In the genomic region with DNA sequence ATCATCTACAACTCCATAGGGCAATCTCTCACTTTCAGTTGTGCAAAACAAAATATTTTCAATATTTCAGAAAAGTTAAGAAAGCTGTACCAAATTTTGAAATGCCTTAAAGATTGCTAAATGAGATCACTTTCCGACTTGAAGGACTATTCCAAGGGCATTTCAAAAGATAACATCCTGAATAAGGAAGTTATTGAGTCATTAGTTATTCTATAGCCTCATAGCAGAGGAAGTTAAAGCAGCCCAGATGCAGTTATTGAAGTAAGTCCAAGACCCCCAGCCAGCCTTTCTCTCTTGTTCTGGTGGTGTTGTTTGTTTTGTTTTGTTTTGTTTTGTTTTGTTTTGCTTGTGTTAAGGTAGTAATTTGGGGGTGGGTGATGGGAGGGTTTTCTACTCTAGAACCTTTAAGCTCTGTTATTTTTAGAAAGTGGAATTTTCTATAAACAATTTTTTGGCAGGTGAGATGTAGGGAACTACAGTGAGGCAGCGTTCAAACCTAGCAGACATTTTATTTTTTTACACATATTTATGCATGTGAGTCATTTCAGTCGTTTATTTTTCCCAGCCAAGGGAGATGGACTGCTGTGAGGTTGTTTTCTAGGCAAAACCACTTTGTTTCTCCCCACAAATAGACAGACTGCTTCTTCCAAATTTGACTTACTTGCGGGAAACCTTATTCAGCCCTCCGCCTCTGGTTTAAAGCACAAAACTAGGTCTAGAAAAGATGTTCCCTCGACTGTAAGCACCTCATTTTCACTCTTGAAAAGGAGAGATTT, we compare ENCODE assay signal across 2 cellular contexts.
A peak's percentile ranks its signal among the peaks of the same experiment; 100 is the strongest.
TF ChIP-seq lines count a peak whose summit lies in the region.

No MANE protein-coding gene starts in this region.

TF ChIP-seq in GM23338, 12 proteins besides CTCF, POLR2A, EP300 and RAD21 (continued from another document):
- no peak for TF ChIP-seq ZNF462 (CRISPR knock-in tag; IDR thresholded peaks at IDR 0.05)
- no peak for TF ChIP-seq EZH2phosphoT487 (IDR thresholded peaks at IDR 0.05; ENCODE audit: unreplicated experiment)
- no peak for TF ChIP-seq CREB1 (CRISPR knock-in tag; IDR thresholded peaks at IDR 0.05; ENCODE audit: low read depth)
- no peak for TF ChIP-seq JUNB (IDR thresholded peaks at IDR 0.05; ENCODE audit: unreplicated experiment)
- TF ChIP-seq, protein P1, sequence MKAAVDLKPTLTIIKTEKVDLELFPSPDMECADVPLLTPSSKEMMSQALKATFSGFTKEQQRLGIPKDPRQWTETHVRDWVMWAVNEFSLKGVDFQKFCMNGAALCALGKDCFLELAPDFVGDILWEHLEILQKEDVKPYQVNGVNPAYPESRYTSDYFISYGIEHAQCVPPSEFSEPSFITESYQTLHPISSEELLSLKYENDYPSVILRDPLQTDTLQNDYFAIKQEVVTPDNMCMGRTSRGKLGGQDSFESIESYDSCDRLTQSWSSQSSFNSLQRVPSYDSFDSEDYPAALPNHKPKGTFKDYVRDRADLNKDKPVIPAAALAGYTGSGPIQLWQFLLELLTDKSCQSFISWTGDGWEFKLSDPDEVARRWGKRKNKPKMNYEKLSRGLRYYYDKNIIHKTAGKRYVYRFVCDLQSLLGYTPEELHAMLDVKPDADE (IDR thresholded peaks at IDR 0.05), result no peak
- no peak for TF ChIP-seq ZNF331 (CRISPR knock-in tag; IDR thresholded peaks at IDR 0.05; ENCODE audit: low read depth)
- TF ChIP-seq NANOG (IDR thresholded peaks at IDR 0.05; ENCODE audit: borderline replicate concordance), result no peak
- TF ChIP-seq STAT1 (IDR thresholded peaks at IDR 0.05; ENCODE audit: unreplicated experiment), result no peak
- TF ChIP-seq ZNF114 (CRISPR knock-in tag; IDR thresholded peaks at IDR 0.05), result no peak
TF ChIP-seq in GM23338: peak in this region for 0.

TF ChIP-seq in SK-N-SH, 30 proteins besides CTCF, POLR2A, EP300 and RAD21 (continued from another document):
- TF ChIP-seq ZBTB33 (IDR thresholded peaks at IDR 0.05; ENCODE audit: borderline replicate concordance, low read depth) (no peak), JUND (IDR thresholded peaks at IDR 0.05) (no peak), YY1 (IDR thresholded peaks at IDR 0.05; ENCODE audit: low read depth) (no peak), NFIC (IDR thresholded peaks at IDR 0.05; ENCODE audit: borderline replicate concordance) (no peak)
- TF ChIP-seq, protein P2, sequence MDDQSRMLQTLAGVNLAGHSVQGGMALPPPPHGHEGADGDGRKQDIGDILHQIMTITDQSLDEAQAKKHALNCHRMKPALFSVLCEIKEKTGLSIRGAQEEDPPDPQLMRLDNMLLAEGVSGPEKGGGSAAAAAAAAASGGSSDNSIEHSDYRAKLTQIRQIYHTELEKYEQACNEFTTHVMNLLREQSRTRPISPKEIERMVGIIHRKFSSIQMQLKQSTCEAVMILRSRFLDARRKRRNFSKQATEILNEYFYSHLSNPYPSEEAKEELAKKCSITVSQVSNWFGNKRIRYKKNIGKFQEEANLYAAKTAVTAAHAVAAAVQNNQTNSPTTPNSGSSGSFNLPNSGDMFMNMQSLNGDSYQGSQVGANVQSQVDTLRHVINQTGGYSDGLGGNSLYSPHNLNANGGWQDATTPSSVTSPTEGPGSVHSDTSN (IDR thresholded peaks at IDR 0.05), result 0 out of 2 replicates have a peak, but pooled peaks have one; percentile 11
